9 cellular contexts compared by ENCODE assay signal in genomic region chr5:78887384-78888118, GRCh38.
A peak's percentile ranks its signal among the peaks of the same experiment; 100 is the strongest.
DNase-seq lines count a peak whose midpoint lies in the region; ATAC-seq and TF ChIP-seq lines count a peak whose summit lies in the region.
"Had no signal": no experiment of that assay in that cellular context is flagged by ENCODE, and none has a peak within 500 bp of the region (broad histone marks: within the 10 kb centered on the region; RNA-seq: fewer than 3 reads in every experiment).

No MANE protein-coding gene starts in this region.

- H3K36me3 Mint-ChIP-seq in progenitor cell of endocrine pancreas (ENCODE audit: insufficient read depth): no peaks in the 10 kb centered on the region

- H3K9me3 Mint-ChIP-seq in progenitor cell of endocrine pancreas (ENCODE audit: low read depth): no peaks in the 10 kb centered on the region

- in situ Hi-C loops in transverse colon (cut with MboI; ENCODE audit: low pct_ligation_motif_present in 1 of 4, low pct_unique_long_range_greater_than_20kb in 1 of 4, low sequenced_read_pairs in 3 of 4): no loop called here

- TF ChIP-seq POLR2A in transverse colon (IDR thresholded peaks at IDR 0.05): no peak

- H3K4me3 ChIP-seq in HL-60 (replicated peaks; ENCODE audit: insufficient read depth, low read length) (no peak overlapping the region), transverse colon (no peak overlapping the region)
- H3K4me3 ChIP-seq: GM23248 had no signal

- intact Hi-C loops in transverse colon (cut with DNase I; ENCODE audit: low total_unique reads): loop anchor here (10.0 kb wide), 1 partner anchor 223 kb away; no protein-coding TSS in a partner anchor

- TF ChIP-seq CTCF in HL-60 (IDR thresholded peaks at IDR 0.05; ENCODE audit: insufficient read depth, low read length) (no peak), progenitor cell of endocrine pancreas (IDR thresholded peaks at IDR 0.05; ENCODE audit: unreplicated experiment) (no peak), transverse colon (IDR thresholded peaks at IDR 0.05) (no peak)

- ATAC-seq in GM18867 (IDR thresholded peaks at IDR 0.05; ENCODE audit: unreplicated experiment) (peak; percentile 96), GM21825 (IDR thresholded peaks at IDR 0.05; ENCODE audit: unreplicated experiment) (peak; percentile 93)

- no peak overlapping the region for H3K4me3 Mint-ChIP-seq in progenitor cell of endocrine pancreas (ENCODE audit: low read depth)

- no peak for DNase-seq in HL-60 (ENCODE audit: low read depth in 1 of 2, low spot score in 1 of 2)
- peak; percentile 35 for DNase-seq in iris pigment epithelial cell (ENCODE audit: low read depth)
- DNase-seq in progenitor cell of endocrine pancreas (ENCODE audit: low spot score, unreplicated experiment): no peak
- no peak for DNase-seq in transverse colon
- no peak for DNase-seq in stimulated activated CD4-positive, alpha-beta T cell treated with anti-CD3 and anti-CD28 coated beads, Interleukin-1b, Interleukin-23, amount 100 ng/mL, for 48 hours
- no peak for DNase-seq in cortex of kidney (lab: John Stamatoyannopoulos, UW)

- no peaks in the 10 kb centered on the region for H3K27me3 ChIP-seq in HL-60 (ENCODE audit: insufficient read depth, poor library complexity, severe bottlenecking)
- no peaks in the 10 kb centered on the region for H3K27me3 ChIP-seq in transverse colon

- 68 to 73% methylated on average over 2 to 6 of the region's 6 CpGs for WGBS in transverse colon (ENCODE audit: low coverage in 1 of 2), 2 donors

- H3K27ac ChIP-seq in HL-60 (replicated peaks) (peak overlapping the region; percentile 19; the same call in 1 of the 2 replicates), transverse colon (no peak overlapping the region)
- H3K27ac ChIP-seq: GM23248 had no signal

- H3K36me3 ChIP-seq in transverse colon: no peaks in the 10 kb centered on the region

- H3K9me3 ChIP-seq in transverse colon: no peaks in the 10 kb centered on the region

- H3K4me1 ChIP-seq in transverse colon: no peaks in the 10 kb centered on the region

- H3K27me3 Mint-ChIP-seq in progenitor cell of endocrine pancreas: no peaks in the 10 kb centered on the region

- no peak for TF ChIP-seq EP300 in transverse colon (IDR thresholded peaks at IDR 0.05; ENCODE audit: low read depth)

- H3K27ac Mint-ChIP-seq in progenitor cell of endocrine pancreas: no peak overlapping the region

- peaks cover 7% of the 10 kb centered on the region for H3K4me1 Mint-ChIP-seq in progenitor cell of endocrine pancreas (ENCODE audit: low read depth)
